Comparison of ENCODE assay signal across 29 cellular contexts in the genomic region with DNA sequence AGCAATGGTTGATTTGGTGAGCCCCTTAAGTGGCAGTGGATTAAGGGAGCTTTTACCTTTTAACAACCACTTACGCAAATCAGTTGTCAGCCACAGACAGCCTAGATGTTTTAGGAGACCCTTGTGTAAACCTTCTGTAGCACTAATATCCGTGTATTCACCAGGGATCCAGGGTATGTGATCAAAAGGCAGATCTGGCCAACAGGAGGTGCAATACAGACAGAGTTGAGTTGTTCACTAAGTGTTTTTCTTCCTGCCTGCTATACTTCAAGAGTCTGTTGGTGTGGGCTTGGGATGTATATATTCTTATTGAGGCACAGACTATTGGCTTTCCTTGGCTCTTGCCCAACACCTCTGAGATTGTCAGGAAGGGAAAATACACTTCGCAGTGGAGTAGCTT.
DNase-seq lines count a peak whose midpoint lies in the region; ATAC-seq and TF ChIP-seq lines count a peak whose summit lies in the region.
"Had no signal": no experiment of that assay in that cellular context is flagged by ENCODE, and none has a peak within 500 bp of the region (broad histone marks: within the 10 kb centered on the region; RNA-seq: fewer than 3 reads in every experiment).

No MANE protein-coding gene starts in this region.

- peaks cover 2 to 3% of the 10 kb centered on the region in 2 donors for H3K9me3 Mint-ChIP-seq in activated T-cell treated with anti-CD3 and anti-CD28 coated beads, Interleukin-2, amount 50 U/mL, for 72 hours

- H3K4me1 Mint-ChIP-seq in activated T-cell treated with anti-CD3 and anti-CD28 coated beads, Interleukin-2, amount 50 U/mL, for 72 hours (ENCODE audit: low read depth) = no peaks in the 10 kb centered on the region
- H3K4me1 Mint-ChIP-seq: activated naive CD8-positive, alpha-beta T cell treated with anti-CD3 and anti-CD28 coated beads, Interleukin-2, amount 50 U/mL, for 24 hours; CD4-positive, CD25-positive, alpha-beta regulatory T cell; memory B cell; naive thymus-derived CD4-positive, alpha-beta T cell had no signal

- no peak overlapping the region for H3K27ac Mint-ChIP-seq in activated T-cell treated with anti-CD3 and anti-CD28 coated beads, Interleukin-2, amount 50 U/mL, for 72 hours
- H3K27ac Mint-ChIP-seq: activated naive CD8-positive, alpha-beta T cell treated with anti-CD3 and anti-CD28 coated beads, Interleukin-2, amount 50 U/mL, for 24 hours; CD4-positive, CD25-positive, alpha-beta regulatory T cell; memory B cell; naive thymus-derived CD4-positive, alpha-beta T cell had no signal

- no peak overlapping the region for H3K4me3 Mint-ChIP-seq in activated T-cell treated with anti-CD3 and anti-CD28 coated beads, Interleukin-2, amount 50 U/mL, for 72 hours
- H3K4me3 Mint-ChIP-seq: activated naive CD8-positive, alpha-beta T cell treated with anti-CD3 and anti-CD28 coated beads, Interleukin-2, amount 50 U/mL, for 24 hours; brain; CD4-positive, CD25-positive, alpha-beta regulatory T cell; memory B cell; naive thymus-derived CD4-positive, alpha-beta T cell had no signal

- intact Hi-C loops in A673 (cut with micrococcal nuclease; ENCODE audit: unreplicated experiment) = loop anchor here (5.0 kb wide), 1 partner anchor 177 kb away; the partner anchor contains the start of gene FAT3
- intact Hi-C loops in Panc1 (cut with micrococcal nuclease; ENCODE audit: unreplicated experiment) = no loop called here

- H3K4me3 ChIP-seq in A673 (ENCODE audit: low read depth, low read length, poor library complexity, severe bottlenecking) (no peak overlapping the region), Panc1 (ENCODE audit: low read depth in 2 of 2, low read length in 2 of 2) (no peak overlapping the region)
- H3K4me3 ChIP-seq: GM12878, GM23248, sigmoid colon, vagina had no signal

- H3K36me3 ChIP-seq in A673 (ENCODE audit: insufficient read depth, low read length, poor library complexity, severe bottlenecking) = no peaks in the 10 kb centered on the region
- no peaks in the 10 kb centered on the region for H3K36me3 ChIP-seq in Panc1 (ENCODE audit: control insufficient read depth, insufficient read depth, low read length)
- H3K36me3 ChIP-seq: sigmoid colon, vagina had no signal

- BruUV-seq in A673 (replicated peaks; lab: Mats Ljungman, UMichigan) (no TSS peak), Panc1 (replicated peaks; lab: Mats Ljungman, UMichigan) (no TSS peak)

- TF ChIP-seq CTCF in A673 (conservative IDR thresholded peaks at IDR 0.05; ENCODE audit: low read depth, low read length) (peak; percentile 51; the same call in 1 of the 2 replicates), Panc1 (IDR thresholded peaks at IDR 0.05) (peak; percentile 13; the same call in 1 of the 2 replicates)

- H3K27me3 ChIP-seq in A673 (replicated peaks; ENCODE audit: insufficient read depth, low read depth, low read length, poor library complexity) = no peaks in the 10 kb centered on the region
- no peaks in the 10 kb centered on the region for H3K27me3 ChIP-seq in Panc1 (ENCODE audit: control insufficient read depth, insufficient read depth, low read length)
- H3K27me3 ChIP-seq: sigmoid colon, vagina had no signal

- no peaks in the 10 kb centered on the region for H3K4me1 ChIP-seq in A673 (ENCODE audit: insufficient read depth, low read length, poor library complexity, severe bottlenecking)
- no peaks in the 10 kb centered on the region for H3K4me1 ChIP-seq in Panc1 (ENCODE audit: control insufficient read depth, insufficient read depth, low read length)
- H3K4me1 ChIP-seq: sigmoid colon, vagina had no signal

- POLR2A ChIA-PET in A673 (lab: Charles Lee; ENCODE audit: low non-redundant PET) (interaction anchor here (0.6 kb wide), 1 partner anchor 89 kb away, joined by 4 read pairs; no protein-coding TSS in a partner anchor), Panc1 (lab: Charles Lee) (no interaction called here)

- H3K27me3 Mint-ChIP-seq in activated T-cell treated with anti-CD3 and anti-CD28 coated beads, Interleukin-2, amount 50 U/mL, for 72 hours (ENCODE audit: low read depth) = no peaks in the 10 kb centered on the region
- H3K27me3 Mint-ChIP-seq: activated naive CD8-positive, alpha-beta T cell treated with anti-CD3 and anti-CD28 coated beads, Interleukin-2, amount 50 U/mL, for 24 hours; brain; CD4-positive, CD25-positive, alpha-beta regulatory T cell; memory B cell had no signal

- H3K9me3 ChIP-seq in A673 (ENCODE audit: low read depth, low read length, poor library complexity, severe bottlenecking) (no peaks in the 10 kb centered on the region), Panc1 (ENCODE audit: control insufficient read depth, insufficient read depth, low read depth, low read length) (no peaks in the 10 kb centered on the region)
- H3K9me3 ChIP-seq: vagina had no signal

- H3K27ac ChIP-seq in A673 (ENCODE audit: low read depth, low read length, poor library complexity, severe bottlenecking) (no peak overlapping the region), Panc1 (ENCODE audit: low read length) (no peak overlapping the region)
- H3K27ac ChIP-seq: GM23248, sigmoid colon, vagina, VCaP had no signal

- in situ Hi-C loops in Panc1 (cut with HindIII; ENCODE audit: low pct_unique_long_range_greater_than_20kb, low sequenced_read_pairs) = no loop called here

- no peak for ATAC-seq in Panc1
- ATAC-seq in activated T-cell treated with anti-CD3 and anti-CD28 coated beads, Interleukin-2, amount 50 U/mL, for 72 hours (replicated peaks in 1 of 2) = no peak
- ATAC-seq: activated naive CD8-positive, alpha-beta T cell treated with anti-CD3 and anti-CD28 coated beads, Interleukin-2, amount 50 U/mL, for 24 hours; GM12878; naive thymus-derived CD4-positive, alpha-beta T cell had no signal

- DNase-seq in A673 (ENCODE audit: low spot score) (peak; percentile 17), HCEC 1CT (peak; percentile 3), Panc1 (ENCODE audit: low read depth, low spot score) (no peak), iPS-NIHi7 (ENCODE audit: extremely low spot score) (peak; percentile 45), RKO (ENCODE audit: low spot score) (no peak), epidermal melanocyte (ENCODE audit: insufficient read length, low spot score) (no peak), NCI-H146 treated with DMSO at 0.1 percent for 48 hours (lab: John Stamatoyannopoulos, UW; ENCODE audit: unreplicated experiment) (no peak)
- DNase-seq in activated T-cell treated with anti-CD3 and anti-CD28 coated beads, Interleukin-2, amount 50 U/mL, for 72 hours = no peak
- DNase-seq: activated CD8-positive, alpha-beta memory T cell treated with anti-CD3 and anti-CD28 coated beads, Interleukin-2, amount 50 U/mL, for 48 hours; activated effector memory CD4-positive, alpha-beta T cell treated with Interleukin-2 at 50 U/mL for 16 hours; activated naive CD8-positive, alpha-beta T cell treated with anti-CD3 and anti-CD28 coated beads, Interleukin-2, amount 50 U/mL, for 24 hours; CD4-positive, CD25-positive, alpha-beta regulatory T cell; cortex of kidney; foreskin melanocyte; GM23248; KBM-7; kidney glomerular epithelial cell; MV-4-11; naive thymus-derived CD4-positive, alpha-beta T cell; NCI-H187 treated with DMSO at 0.1 percent for 48 hours; NCI-H446; SHP77; sigmoid colon; T-helper 2 cell had no signal

- H3K36me3 Mint-ChIP-seq in activated T-cell treated with anti-CD3 and anti-CD28 coated beads, Interleukin-2, amount 50 U/mL, for 72 hours (ENCODE audit: insufficient read depth in 2 of 2) = no peaks in the 10 kb centered on the region
- H3K36me3 Mint-ChIP-seq: CD4-positive, CD25-positive, alpha-beta regulatory T cell; memory B cell had no signal

- CTCF ChIA-PET in A673 (lab: Charles Lee) = no interaction called here
- CTCF ChIA-PET in Panc1 (lab: Charles Lee) = no interaction called here

Comparison
In these comparisons a context has a peak if more than half of its experiments do, and no peak if none do; other contexts are left out.
1. DNase-seq: peak in A673 (single experiment), HCEC 1CT (single experiment) and iPS-NIHi7 (single experiment); none in Panc1 (single experiment), RKO (single experiment), activated T-cell treated with anti-CD3 and anti-CD28 coated beads, Interleukin-2, amount 50 U/mL, for 72 hours (0 of 2), epidermal melanocyte (single experiment) and NCI-H146 treated with DMSO at 0.1 percent for 48 hours (single experiment).